In genomic region chr11:128691802-128692749, GRCh38 we compare ENCODE assay signal across 8 cellular contexts. TPM values are rescaled to one million over a fixed set of nuclear protein-coding genes. Genes with fewer than 3 reads are reported as not detected.
DNase-seq lines count a peak whose midpoint lies in the region; ATAC-seq and TF ChIP-seq lines count a peak whose summit lies in the region.

No MANE protein-coding gene starts in this region.

- DNase-seq in GM12865 (ENCODE audit: low read depth) = no peak
- no peak for DNase-seq in RWPE1 (ENCODE audit: low spot score)
- DNase-seq in fibroblast of villous mesenchyme (ENCODE audit: low read depth) = no peak
- DNase-seq in retina = peak; percentile 40
- no peak for DNase-seq in HUDEP-2 (lab: John Stamatoyannopoulos, UW; ENCODE audit: unreplicated experiment in 76 of 76)
- DNase-seq in cerebellum (ENCODE audit: low spot score) = no peak
- no peak for DNase-seq in ureter (ENCODE audit: low spot score)

- POLR2A ChIA-PET in RWPE1 (lab: Yijun Ruan, JAX; ENCODE audit: low non-redundant PET) = no interaction called here

- H3K4me3 ChIP-seq in GM12865 (ENCODE audit: low read depth, low read length) (peak overlapping the region; percentile 68), fibroblast of villous mesenchyme (ENCODE audit: low read depth, low read length) (peak overlapping the region; percentile 77)

- H3K27ac ChIP-seq in RWPE1 = peak overlapping the region; percentile 91

- ATAC-seq in GM21825 (IDR thresholded peaks at IDR 0.05; ENCODE audit: unreplicated experiment) = no peak

- TF ChIP-seq CTCF in GM12865 (IDR thresholded peaks at IDR 0.05; ENCODE audit: insufficient read depth, low read depth, low read length, missing control alignments) = no peak
- no peak for TF ChIP-seq CTCF in RWPE1 (conservative IDR thresholded peaks at IDR 0.05; ENCODE audit: low read depth)
- peak; percentile 31 for TF ChIP-seq CTCF in fibroblast of villous mesenchyme (IDR thresholded peaks at IDR 0.05; ENCODE audit: insufficient read depth, low read depth, low read length)

- CTCF ChIA-PET in RWPE1 (lab: Yijun Ruan, JAX) = interaction anchor here (0.6 to 0.7 kb wide), 2 partner anchors 14 to 685 kb away, joined by 3 to 5 read pairs; no protein-coding TSS in a partner anchor

RNA-seq across cellular contexts. Expression of gene FLI1, which starts 1.8 kb away (rescaled TPM):
- total RNA-seq in fibroblast of villous mesenchyme (6.9 and 10.6 TPM in 2 replicates), cerebellum (7.3 TPM), ureter (19.1 TPM)
